In genomic region chr12:72286526-72286925, GRCh38 we compare ENCODE assay signal across 27 cellular contexts. TPM values are rescaled to one million over a fixed set of nuclear protein-coding genes. Genes with fewer than 3 reads are reported as not detected.
"Had no signal": no experiment of that assay in that cellular context is flagged by ENCODE, and none has a peak within 500 bp of the region (broad histone marks: within the 10 kb centered on the region; RNA-seq: fewer than 3 reads in every experiment).

No MANE protein-coding gene starts in this region.

- ATAC-seq: natural killer cell; sciatic nerve; stimulated activated naive B cell treated with anti-CD40 and anti-IgM and Interleukin-4, amounts not matched to agents 10 μg/mL and 1 μg/mL and 100 μg/mL, for 72 hours; stimulated activated naive CD8-positive, alpha-beta T cell treated with anti-CD3 and anti-CD28 coated beads, Interleukin-15, Interleukin-2, amounts not matched to agents 100 U/mL and 50 U/mL, for 24 hours had no signal

- H3K27ac ChIP-seq: left ventricle myocardium inferior, ovary, right atrium auricular region, skin epidermis, stomach, testis, thyroid gland, transverse colon, upper lobe of left lung, vagina had no signal

- H3K36me3 ChIP-seq: left ventricle myocardium inferior, ovary, right atrium auricular region, stomach, thyroid gland, transverse colon, upper lobe of left lung, vagina had no signal

- H3K36me3 Mint-ChIP-seq: immature natural killer cell; mesothelial cell of epicardium; natural killer cell; stimulated activated naive B cell treated with anti-CD40 and anti-IgM and Interleukin-4, amounts not matched to agents 10 μg/mL and 1 μg/mL and 100 μg/mL, for 72 hours had no signal

- H3K4me1 Mint-ChIP-seq: immature natural killer cell; mesothelial cell of epicardium; naive B cell; natural killer cell; stimulated activated naive B cell treated with anti-CD40 and anti-IgM and Interleukin-4, amounts not matched to agents 10 μg/mL and 1 μg/mL and 100 μg/mL, for 72 hours had no signal

- DNase-seq: hypothalamus; immature natural killer cell; islet precursor cell; left ventricle myocardium inferior; mesendoderm; naive B cell; natural killer cell; ovary; stimulated activated CD4-positive, alpha-beta T cell treated with anti-CD3 and anti-CD28 coated beads, Interleukin-12 subunit alpha, Interleukin-12 subunit beta, amount 100 ng/mL, for 4 hours; stimulated activated CD4-positive, alpha-beta T cell treated with anti-CD3 and anti-CD28 coated beads, Interleukin-15, amount 100 ng/mL, for 24 hours; stimulated activated CD4-positive, alpha-beta T cell treated with anti-CD3 and anti-CD28 coated beads, Interleukin-2, amount 100 ng/mL, for 24 hours; stimulated activated CD4-positive, alpha-beta T cell treated with anti-CD3 and anti-CD28 coated beads, Interleukin-4, amount 100 ng/mL, for 1 hour; stimulated activated naive B cell treated with anti-CD40 and anti-IgM and Interleukin-4, amounts not matched to agents 10 μg/mL and 1 μg/mL and 100 μg/mL, for 72 hours; stimulated activated naive CD8-positive, alpha-beta T cell treated with anti-CD3 and anti-CD28 coated beads, Interleukin-15, Interleukin-2, amounts not matched to agents 100 U/mL and 50 U/mL, for 24 hours; stomach; testis; thyroid gland; transverse colon; upper lobe of left lung had no signal

- H3K4me3 ChIP-seq: left ventricle myocardium inferior, lung, ovary, right atrium auricular region, skin epidermis, stomach, testis, thyroid gland, transverse colon, upper lobe of left lung, vagina had no signal

- H3K9me3 ChIP-seq: left ventricle myocardium inferior, ovary, right atrium auricular region, stomach, testis, thyroid gland, transverse colon, upper lobe of left lung, vagina had no signal

- H3K27me3 Mint-ChIP-seq: progenitor cell of endocrine pancreas; stimulated activated naive B cell treated with anti-CD40 and anti-IgM and Interleukin-4, amounts not matched to agents 10 μg/mL and 1 μg/mL and 100 μg/mL, for 72 hours had no signal

- H3K27me3 ChIP-seq: ovary, right atrium auricular region, stomach, testis, thyroid gland, transverse colon, upper lobe of left lung, vagina had no signal

- H3K27ac Mint-ChIP-seq: immature natural killer cell; mesothelial cell of epicardium; naive B cell; natural killer cell; progenitor cell of endocrine pancreas; stimulated activated naive B cell treated with anti-CD40 and anti-IgM and Interleukin-4, amounts not matched to agents 10 μg/mL and 1 μg/mL and 100 μg/mL, for 72 hours had no signal

- H3K4me3 Mint-ChIP-seq: immature natural killer cell; mesothelial cell of epicardium; naive B cell; natural killer cell; stimulated activated naive B cell treated with anti-CD40 and anti-IgM and Interleukin-4, amounts not matched to agents 10 μg/mL and 1 μg/mL and 100 μg/mL, for 72 hours had no signal

- H3K4me1 ChIP-seq: left ventricle myocardium inferior, right atrium auricular region, stomach, testis, thyroid gland, transverse colon, upper lobe of left lung, vagina had no signal

RNA-seq across cellular contexts. Expression of gene TRHDE, which starts 14.4 kb away (rescaled TPM):
- total RNA-seq: pulmonary artery endothelial cell had no signal
